ENCODE assay signal across 8 cellular contexts in genomic region chr11:43825217-43825816, GRCh38. TPM values are rescaled to one million over a fixed set of nuclear protein-coding genes. Genes with fewer than 3 reads are reported as not detected.
DNase-seq lines count a peak whose midpoint lies in the region; TF ChIP-seq lines count a peak whose summit lies in the region.

No MANE protein-coding gene starts in this region.

- peak; percentile 75 for TF ChIP-seq CTCF in CD14-positive monocyte (IDR thresholded peaks at IDR 0.05)
- peak; percentile 97 for TF ChIP-seq CTCF in SK-N-SH (IDR thresholded peaks at IDR 0.05)
- peak; percentile 63 for TF ChIP-seq CTCF in hepatocyte (IDR thresholded peaks at IDR 0.05; ENCODE audit: poor library complexity)

- peaks cover 22 to 31% of the 10 kb centered on the region in 2 donors for H3K36me3 Mint-ChIP-seq in CD14-positive monocyte

- H3K36me3 ChIP-seq in H7 (replicated peaks; ENCODE audit: control insufficient read depth, insufficient read depth, low read length) (no peaks in the 10 kb centered on the region; the same call in 1 of the 2 replicates), SK-N-SH (replicated peaks in 1 of 2; ENCODE audit: control insufficient read depth in 1 of 2, insufficient read depth in 2 of 2, low read length in 1 of 2) (no peaks in the 10 kb centered on the region), hepatocyte (replicated peaks; ENCODE audit: insufficient read depth, low read depth) (no peaks in the 10 kb centered on the region)

- no peaks in the 10 kb centered on the region for H3K4me1 Mint-ChIP-seq in CD14-positive monocyte

- POLR2A ChIA-PET in SK-N-SH (lab: Yijun Ruan, JAX), result interaction anchor here (0.7 to 0.8 kb wide), 2 partner anchors 12 to 338 kb away, joined by 3 to 5 read pairs; no protein-coding TSS in a partner anchor

- H3K27me3 Mint-ChIP-seq in CD14-positive monocyte (ENCODE audit: low read depth in 3 of 3), result no peaks in the 10 kb centered on the region

- H3K27ac Mint-ChIP-seq in CD14-positive monocyte, result no peak overlapping the region

- H3K9me3 Mint-ChIP-seq in CD14-positive monocyte, result no peaks in the 10 kb centered on the region

- DNase-seq in CD14-positive monocyte (ENCODE audit: low spot score) (no peak), H7 (peak; percentile 30), SK-N-SH (peak; percentile 46), hepatocyte (ENCODE audit: low spot score) (peak; percentile 58), HK-2 (ENCODE audit: unreplicated experiment) (no peak), hippocampal formation (lab: John Stamatoyannopoulos, UW) (no peak), LoVo (ENCODE audit: low spot score) (no peak)
- DNase-seq in stimulated activated naive CD4-positive, alpha-beta T cell treated with Interleukin-2 at 50 U/mL for 16 hours (lab: John Stamatoyannopoulos, UW), result no peak

- H3K9me3 ChIP-seq in SK-N-SH (no peaks in the 10 kb centered on the region), hepatocyte (ENCODE audit: low read depth) (no peaks in the 10 kb centered on the region)

- TF ChIP-seq EP300 in SK-N-SH (IDR thresholded peaks at IDR 0.05; ENCODE audit: borderline replicate concordance in 1 of 2, low read depth in 1 of 2, low read length in 1 of 2), result no peak

- H3K4me1 ChIP-seq in SK-N-SH (ENCODE audit: control insufficient read depth in 1 of 2, insufficient read depth in 2 of 2, low read depth in 1 of 2, low read length in 1 of 2) (peaks cover 0 to 5% of the 10 kb centered on the region in 2 experiments; a peak in 1 of 4 replicates), hepatocyte (ENCODE audit: insufficient read depth) (no peaks in the 10 kb centered on the region)

- no peak overlapping the region for H3K9ac ChIP-seq in SK-N-SH

- H3K27ac ChIP-seq in SK-N-SH (ENCODE audit: low read depth in 2 of 2, low read length in 1 of 2) (no peak overlapping the region), hepatocyte (no peak overlapping the region)

- no peaks in the 10 kb centered on the region for H3K27me3 ChIP-seq in H7 (ENCODE audit: control insufficient read depth, insufficient read depth, low read length)
- H3K27me3 ChIP-seq in SK-N-SH (ENCODE audit: insufficient read depth), result no peaks in the 10 kb centered on the region
- no peaks in the 10 kb centered on the region for H3K27me3 ChIP-seq in hepatocyte

- peaks cover under 1% of the 10 kb centered on the region for H3F3A ChIP-seq in SK-N-SH (replicated peaks; ENCODE audit: insufficient read depth)

- intact Hi-C loops in CD14-positive monocyte (cut with micrococcal nuclease), result no loop called here

- H3K4me3 ChIP-seq in H7 (ENCODE audit: insufficient read depth, low read depth, low read length), result no peak overlapping the region
- H3K4me3 ChIP-seq in SK-N-SH (ENCODE audit: low read depth in 2 of 2, low read length in 1 of 2), result no peak overlapping the region; a peak in 1 of 4 replicates
- H3K4me3 ChIP-seq in hepatocyte, result no peak overlapping the region

- H2AFZ ChIP-seq in SK-N-SH (ENCODE audit: low read depth) (no peak overlapping the region), hepatocyte (no peak overlapping the region)

- H4K20me1 ChIP-seq in SK-N-SH (ENCODE audit: insufficient read depth) (no peaks in the 10 kb centered on the region), hepatocyte (ENCODE audit: insufficient read depth, poor library complexity, severe bottlenecking) (no peaks in the 10 kb centered on the region)

- CTCF ChIA-PET in SK-N-SH (lab: Yijun Ruan, JAX), result interaction anchor here (0.6 to 16.8 kb wide), 50 partner anchors 10 to 339 kb away, joined by 3 to 337 read pairs (median 4); no protein-coding TSS in a partner anchor

- no peak overlapping the region for H3K4me3 Mint-ChIP-seq in CD14-positive monocyte

- H3K79me2 ChIP-seq in SK-N-SH (ENCODE audit: insufficient read depth) (no peaks in the 10 kb centered on the region), hepatocyte (no peaks in the 10 kb centered on the region)

- TF ChIP-seq RAD21 in SK-N-SH (IDR thresholded peaks at IDR 0.05; ENCODE audit: low read length), result peak; percentile 76

- 26% methylated on average over 5 of the region's 5 CpGs for WGBS in SK-N-SH (ENCODE audit: low lambda C conversion rate)
- 77% methylated on average over 5 of the region's 5 CpGs for WGBS in hepatocyte (ENCODE audit: low lambda C conversion rate, missing lambda C conversion rate)

- H3K4me2 ChIP-seq in SK-N-SH (no peak overlapping the region), hepatocyte (no peak overlapping the region)

- H3K9me2 ChIP-seq in SK-N-SH (no peaks in the 10 kb centered on the region), hepatocyte (replicated peaks; ENCODE audit: insufficient read depth) (no peaks in the 10 kb centered on the region)

TF ChIP-seq in SK-N-SH, 30 proteins besides CTCF, POLR2A, EP300 and RAD21:
- TF ChIP-seq SMC3 (IDR thresholded peaks at IDR 0.05; ENCODE audit: low read depth, low read length) (peak; percentile 70), FOXM1 (IDR thresholded peaks at IDR 0.05; ENCODE audit: low read depth) (no peak)

RNA-seq across cellular contexts. Expression of gene ALKBH3, which starts 55.3 kb away (rescaled TPM):
- polyA plus RNA-seq in CD14-positive monocyte (10 to 100 TPM; 22.7 to 25.8 TPM), SK-N-SH (2012; rRNA removed) (27.0 and 34.2 TPM in 2 replicates), hepatocyte (18.2 and 23.8 TPM in 2 replicates)
- total RNA-seq in H7 (2014; rRNA removed; shearing (Covaris generic)), result 15.7 and 16.3 TPM in 2 replicates
- 31.6 and 37.2 TPM in 2 replicates for polyA plus RNA-seq in SK-N-SH (2012; cell fraction: cytosol; rRNA removed)
- polyA plus RNA-seq in SK-N-SH (2012; cell fraction: nucleus; rRNA removed), result 27.6 and 30.8 TPM in 2 replicates
- total RNA-seq in hepatocyte, result 22.0 and 27.2 TPM in 2 replicates

Comparison
In these comparisons a context has a peak if more than half of its experiments do, and no peak if none do; other contexts are left out.
1. DNase-seq: peak in H7 (single experiment), SK-N-SH (single experiment) and hepatocyte (single experiment); none in CD14-positive monocyte (single experiment), HK-2 (single experiment), stimulated activated naive CD4-positive, alpha-beta T cell treated with Interleukin-2 at 50 U/mL for 16 hours (single experiment), hippocampal formation (0 of 2) and LoVo (single experiment).
2. Peak in every context shown above with its lines, with median percentiles within 50 percentile points of each other: CTCF ChIP-seq.